8 cellular contexts compared by ENCODE assay signal in the genomic region with DNA sequence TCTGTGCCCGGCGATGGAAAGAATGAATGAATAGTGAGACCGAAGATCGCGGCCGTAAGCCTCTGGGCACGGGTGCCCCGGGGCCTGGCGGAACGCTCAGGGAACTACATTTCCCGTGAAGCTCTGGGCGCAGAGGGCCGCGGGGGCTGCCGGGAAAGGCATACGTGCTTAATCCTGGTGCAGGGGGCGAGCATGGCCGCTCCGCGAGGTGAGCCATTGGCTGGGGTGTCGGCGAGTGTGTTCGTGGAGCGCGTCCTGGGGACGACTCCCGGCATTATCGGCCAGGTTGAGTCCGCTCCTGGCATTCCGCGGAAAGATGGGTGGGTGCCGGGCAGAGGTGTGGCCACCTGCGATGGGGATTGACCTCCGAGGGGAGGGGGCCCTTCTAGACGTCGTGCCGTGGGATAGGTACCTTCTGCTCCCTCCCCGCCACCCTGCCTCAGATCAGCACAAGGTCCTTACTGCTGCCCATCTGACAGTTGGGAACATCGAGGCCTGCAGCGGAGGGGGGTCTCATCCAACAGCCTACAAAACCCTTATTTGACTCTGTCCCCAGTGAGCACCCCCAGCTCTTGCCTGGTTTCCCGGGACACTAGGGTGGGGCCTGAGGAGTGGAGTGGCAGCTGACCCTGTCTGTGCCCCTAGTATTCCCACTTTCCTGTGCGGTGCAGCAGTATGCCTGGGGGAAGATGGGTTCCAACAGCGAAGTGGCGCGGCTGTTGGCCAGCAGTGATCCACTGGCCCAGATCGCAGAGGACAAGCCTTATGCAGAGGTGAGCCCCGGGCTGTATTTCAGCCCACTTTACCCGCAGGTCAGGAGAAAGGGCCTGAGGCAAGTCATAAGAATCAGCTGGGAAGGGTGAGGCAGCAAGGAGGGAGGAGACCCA. TPM values are rescaled to one million over a fixed set of nuclear protein-coding genes. Genes with fewer than 3 reads are reported as not detected.
DNase-seq lines count a peak whose midpoint lies in the region; ATAC-seq and TF ChIP-seq lines count a peak whose summit lies in the region.

A gene with protein sequence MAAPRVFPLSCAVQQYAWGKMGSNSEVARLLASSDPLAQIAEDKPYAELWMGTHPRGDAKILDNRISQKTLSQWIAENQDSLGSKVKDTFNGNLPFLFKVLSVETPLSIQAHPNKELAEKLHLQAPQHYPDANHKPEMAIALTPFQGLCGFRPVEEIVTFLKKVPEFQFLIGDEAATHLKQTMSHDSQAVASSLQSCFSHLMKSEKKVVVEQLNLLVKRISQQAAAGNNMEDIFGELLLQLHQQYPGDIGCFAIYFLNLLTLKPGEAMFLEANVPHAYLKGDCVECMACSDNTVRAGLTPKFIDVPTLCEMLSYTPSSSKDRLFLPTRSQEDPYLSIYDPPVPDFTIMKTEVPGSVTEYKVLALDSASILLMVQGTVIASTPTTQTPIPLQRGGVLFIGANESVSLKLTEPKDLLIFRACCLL (plus strand): TSS at position 161 of the 887 bp plus-strand sequence. CDS start 32 bp downstream, at position 193.

- TF ChIP-seq CTCF in left lung (IDR thresholded peaks at IDR 0.05): peak in 1 of 2 donors; percentile 32

- H3K9me3 Mint-ChIP-seq in dendritic cell treated with granulocyte-macrophage colony-stimulating factor and Interleukin-4, amounts not matched to agents 40 ng/mL and 50 ng/mL, for 4 days: no peaks in the 10 kb centered on the region

- H3K4me1 ChIP-seq in left lung: peaks cover 0 to 21% of the 10 kb centered on the region in 2 donors

- peak; percentile 69 to 74 for DNase-seq in AML-193 (lab: John Stamatoyannopoulos, UW)
- DNase-seq in NCI-H748 treated with DMSO at 0.1 percent for 48 hours (lab: John Stamatoyannopoulos, UW): peak; percentile 47
- peak; percentile 81 to 84 for DNase-seq in activated CD4-positive, alpha-beta T cell treated with anti-CD3 and anti-CD28 coated beads, Interleukin-2, amount 50 U/mL, for 4 hours
- peak; percentile 89 to 97 for DNase-seq in left lung
- DNase-seq in stimulated activated CD4-positive, alpha-beta T cell treated with anti-CD3 and anti-CD28 coated beads, Interleukin-2, amount 100 ng/mL, for 4 hours (ENCODE audit: low read depth): peak; percentile 79

- H3K4me3 ChIP-seq in left lung: peak within 1 kb of the TSS; percentile 68 to 77

- peak within 1 kb of the TSS; percentile 83 for H3K4me3 Mint-ChIP-seq in dendritic cell treated with granulocyte-macrophage colony-stimulating factor and Interleukin-4, amounts not matched to agents 40 ng/mL and 50 ng/mL, for 4 days

- H3K36me3 ChIP-seq in left lung: peaks cover 0 to 10% of the 10 kb centered on the region in 2 donors

- H3K27me3 Mint-ChIP-seq in dendritic cell treated with granulocyte-macrophage colony-stimulating factor and Interleukin-4, amounts not matched to agents 40 ng/mL and 50 ng/mL, for 4 days: no peaks in the 10 kb centered on the region

- H3K4me1 Mint-ChIP-seq in dendritic cell treated with granulocyte-macrophage colony-stimulating factor and Interleukin-4, amounts not matched to agents 40 ng/mL and 50 ng/mL, for 4 days (ENCODE audit: low read depth): peaks cover 63% of the 10 kb centered on the region

- H3K27me3 ChIP-seq in left lung: no peaks in the 10 kb centered on the region

- intact Hi-C loops in dendritic cell treated with granulocyte-macrophage colony-stimulating factor and Interleukin-4, amounts not matched to agents 40 ng/mL and 50 ng/mL, for 4 days (cut with micrococcal nuclease): loop anchor here (2.0 kb wide), 1 partner anchor 17 kb away; a partner anchor contains a TSS
- intact Hi-C loops in left lung (cut with DNase I): no loop called here

- peaks cover 44% of the 10 kb centered on the region for H3K36me3 Mint-ChIP-seq in dendritic cell treated with granulocyte-macrophage colony-stimulating factor and Interleukin-4, amounts not matched to agents 40 ng/mL and 50 ng/mL, for 4 days (ENCODE audit: low read depth)

- peak within 1 kb of the TSS; percentile 23 to 76 for H3K27ac ChIP-seq in left lung

- H3K9me3 ChIP-seq in left lung: no peaks in the 10 kb centered on the region

- H3K27ac Mint-ChIP-seq in dendritic cell treated with granulocyte-macrophage colony-stimulating factor and Interleukin-4, amounts not matched to agents 40 ng/mL and 50 ng/mL, for 4 days: peak within 1 kb of the TSS; percentile 78

- ATAC-seq in GM19043 (IDR thresholded peaks at IDR 0.05; ENCODE audit: low read depth, unreplicated experiment): peak; percentile 89
- peak; percentile 91 for ATAC-seq in HG03432 (IDR thresholded peaks at IDR 0.05; ENCODE audit: unreplicated experiment)
- ATAC-seq in left lung: peak; percentile 99

RNA-seq across cellular contexts. Expression of the gene that starts here (rescaled TPM):
- total RNA-seq in left lung: 10 to 100 TPM; 27.8 to 30.7 TPM

Comparison
In these comparisons a context has a peak if more than half of its experiments do, and no peak if none do; other contexts are left out.
1. Peak in every context shown above with its lines: DNase-seq, ATAC-seq, H3K4me3 ChIP-seq and H3K27ac ChIP-seq.